ENCODE assay signal across 28 cellular contexts in the genomic region with DNA sequence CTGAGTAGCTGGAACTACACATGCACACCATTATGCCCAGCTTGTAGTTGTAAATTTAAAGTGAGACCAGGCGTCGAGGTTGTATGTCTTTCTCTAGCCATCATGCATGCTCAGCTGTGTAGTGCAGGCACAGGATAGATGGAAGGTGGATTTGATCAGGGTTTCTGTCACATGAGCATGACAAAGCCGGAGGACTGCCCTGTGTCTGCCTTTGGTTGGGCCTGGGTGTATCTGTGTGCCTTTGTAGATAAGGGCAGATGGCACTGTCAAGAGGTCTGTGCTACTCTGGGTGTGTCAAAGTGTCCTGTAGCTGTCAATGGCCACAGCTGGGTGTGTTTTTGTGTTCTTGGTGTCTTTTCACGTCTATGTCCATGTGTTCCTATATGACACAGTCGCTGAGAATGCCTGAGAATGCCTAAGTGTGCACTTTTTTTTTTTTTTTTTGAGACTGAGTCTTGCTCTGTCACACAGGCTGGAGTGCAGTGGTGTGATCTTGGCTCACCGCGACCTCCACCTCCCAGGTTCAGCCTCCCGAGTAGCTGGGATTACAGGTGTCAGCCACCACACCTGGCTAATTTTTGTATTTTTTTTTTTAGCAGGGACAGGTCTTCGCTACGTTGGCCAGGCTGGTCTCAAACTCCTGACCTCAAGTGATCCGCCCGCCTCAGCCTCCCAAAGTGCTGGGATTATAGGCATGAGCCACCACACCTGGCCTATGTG. TPM values are rescaled to one million over a fixed set of nuclear protein-coding genes. Genes with fewer than 3 reads are reported as not detected.
"Had no signal": no experiment of that assay in that cellular context is flagged by ENCODE, and none has a peak within 500 bp of the region (broad histone marks: within the 10 kb centered on the region; RNA-seq: fewer than 3 reads in every experiment).

No MANE protein-coding gene starts in this region.

- H3K9ac ChIP-seq: neural progenitor cell had no signal

- H3K9me3 Mint-ChIP-seq: dendritic cell treated with granulocyte-macrophage colony-stimulating factor and Interleukin-4, amounts not matched to agents 40 ng/mL and 50 ng/mL, for 4 days; endodermal cell; naive B cell; neural progenitor cell; stimulated activated naive CD8-positive, alpha-beta T cell treated with anti-CD3 and anti-CD28 coated beads, Interleukin-15, amount 100 ng/mL, for 72 hours; type B pancreatic cell had no signal

- H3K36me3 ChIP-seq: ascending aorta, left lung, neural progenitor cell, pancreas had no signal

- H3K4me2 ChIP-seq: neural progenitor cell, smooth muscle cell had no signal

- H3K27ac Mint-ChIP-seq: dendritic cell treated with granulocyte-macrophage colony-stimulating factor and Interleukin-4, amounts not matched to agents 40 ng/mL and 50 ng/mL, for 4 days; endodermal cell; type B pancreatic cell had no signal

- H3K4me3 ChIP-seq: ascending aorta, left lung, neural progenitor cell, pancreas, smooth muscle cell had no signal

- H3K27ac ChIP-seq: ascending aorta, left lung, neural progenitor cell, pancreas, VCaP had no signal

- H3K4me3 Mint-ChIP-seq: dendritic cell treated with granulocyte-macrophage colony-stimulating factor and Interleukin-4, amounts not matched to agents 40 ng/mL and 50 ng/mL, for 4 days; endodermal cell; neural progenitor cell; stimulated activated naive CD8-positive, alpha-beta T cell treated with anti-CD3 and anti-CD28 coated beads, Interleukin-15, amount 100 ng/mL, for 72 hours; type B pancreatic cell had no signal

- DNase-seq: activated CD4-positive, alpha-beta T cell treated with anti-CD3 and anti-CD28 coated beads, Interleukin-2, amount 50 U/mL, for 1 hour; activated CD4-positive, CD25-positive, alpha-beta regulatory T cell treated with anti-CD3 and anti-CD28 coated beads, Interleukin-2, amount 50 U/mL, for 72 hours; activated CD8-positive, alpha-beta memory T cell treated with anti-CD3 and anti-CD28 coated beads, Interleukin-2, amount 50 U/mL, for 4 hours; activated effector memory CD4-positive, alpha-beta T cell treated with Interleukin-2 at 50 U/mL for 16 hours; activated naive CD4-positive, alpha-beta T cell treated with anti-CD3 and anti-CD28 coated beads, Interleukin-2, amount 50 U/mL, for 16 hours; activated T-cell treated with anti-CD3 and anti-CD28 coated beads, Interleukin-2, amount 50 U/mL, for 48 hours; cerebellar nuclear complex; endodermal cell; hypothalamus; kidney; naive B cell; pancreas; stimulated activated CD4-positive, alpha-beta T cell treated with anti-CD3 and anti-CD28 coated beads, Interleukin-4, amount 100 ng/mL, for 1 hour; stimulated activated naive CD8-positive, alpha-beta T cell treated with anti-CD3 and anti-CD28 coated beads, Interleukin-15, amount 100 ng/mL, for 72 hours had no signal

- H3K9me3 ChIP-seq: ascending aorta, left lung, pancreas had no signal

- ATAC-seq: left lung; pancreas; sciatic nerve; stimulated activated naive CD8-positive, alpha-beta T cell treated with anti-CD3 and anti-CD28 coated beads, Interleukin-15, amount 100 ng/mL, for 72 hours had no signal

- H3K4me1 Mint-ChIP-seq: endodermal cell had no signal

- H3K27me3 ChIP-seq: ascending aorta had no signal

- H3K36me3 Mint-ChIP-seq: naive B cell, neural progenitor cell, type B pancreatic cell had no signal

- H2AFZ ChIP-seq: neural progenitor cell had no signal

RNA-seq across cellular contexts. Expression of a gene that starts 46.6 kb away (rescaled TPM):
- total RNA-seq: ascending aorta, epithelial cell of proximal tubule, frontal cortex, kidney, left lung, mononuclear cell, sciatic nerve, SK-MEL-5, smooth muscle cell, temporal lobe had no signal
- polyA plus RNA-seq: adipose tissue, smooth muscle cell had no signal

RNA-seq across cellular contexts. Expression of a gene that starts 58.0 kb away (rescaled TPM):
- total RNA-seq: ascending aorta, endodermal cell, epithelial cell of proximal tubule, frontal cortex, kidney, left lung, mononuclear cell, sciatic nerve, SK-MEL-5, smooth muscle cell, temporal lobe had no signal
- polyA plus RNA-seq: smooth muscle cell had no signal
